In genomic region chr4:1793940-1794808, GRCh38 we compare ENCODE assay signal across 9 cellular contexts. TPM values are rescaled to one million over a fixed set of nuclear protein-coding genes. Genes with fewer than 3 reads are reported as not detected.
DNase-seq lines count a peak whose midpoint lies in the region; ATAC-seq and TF ChIP-seq lines count a peak whose summit lies in the region.
"Had no signal": no experiment of that assay in that cellular context is flagged by ENCODE, and none has a peak within 500 bp of the region (broad histone marks: within the 10 kb centered on the region; RNA-seq: fewer than 3 reads in every experiment).

No MANE protein-coding gene starts in this region.

- in situ Hi-C loops in Panc1 (cut with HindIII; ENCODE audit: low pct_unique_long_range_greater_than_20kb, low sequenced_read_pairs) = no loop called here

- H3K4me3 ChIP-seq in Panc1 (ENCODE audit: low read depth in 2 of 2, low read length in 2 of 2) = peak overlapping the region; percentile 32
- peak overlapping the region; percentile 28 for H3K4me3 ChIP-seq in fibroblast of pulmonary artery (replicated peaks; ENCODE audit: low read depth, low read length)
- peak overlapping the region; percentile 5 for H3K4me3 ChIP-seq in retinal pigment epithelial cell (ENCODE audit: low read length)

- no peaks in the 10 kb centered on the region for H3K9me3 ChIP-seq in Panc1 (ENCODE audit: control insufficient read depth, insufficient read depth, low read depth, low read length)

- no TSS peak for BruUV-seq in Panc1 (replicated peaks; lab: Mats Ljungman, UMichigan)

- peak; percentile 36 for DNase-seq in GM03348 (ENCODE audit: low spot score)
- DNase-seq in Panc1 (ENCODE audit: low read depth, low spot score) = no peak
- peak; percentile 12 for DNase-seq in fibroblast of pulmonary artery (ENCODE audit: low read depth)
- DNase-seq in retinal pigment epithelial cell (ENCODE audit: low read depth) = no peak
- no peak for DNase-seq in NCI-H510A (lab: John Stamatoyannopoulos, UW)
- DNase-seq in NCI-H345 treated with DMSO at 0.1 percent for 48 hours (lab: John Stamatoyannopoulos, UW; ENCODE audit: unreplicated experiment) = no peak
- DNase-seq in islet precursor cell = no peak
- DNase-seq: RPMI8226 had no signal

- H3K36me3 ChIP-seq in Panc1 (ENCODE audit: control insufficient read depth, insufficient read depth, low read length) = no peaks in the 10 kb centered on the region; the same call in 1 of the 2 replicates

- TF ChIP-seq CTCF in Panc1 (IDR thresholded peaks at IDR 0.05) (no peak), fibroblast of pulmonary artery (IDR thresholded peaks at IDR 0.05; ENCODE audit: low read length, missing control alignments) (no peak), retinal pigment epithelial cell (conservative IDR thresholded peaks at IDR 0.05; ENCODE audit: low read depth, low read length) (no peak)

- no peaks in the 10 kb centered on the region for H3K4me1 ChIP-seq in Panc1 (ENCODE audit: control insufficient read depth, insufficient read depth, low read length)

- POLR2A ChIA-PET in Panc1 (lab: Charles Lee) = interaction anchor here (0.6 kb wide), 1 partner anchor 1935 kb away, joined by 4 read pairs; no protein-coding TSS in a partner anchor

- intact Hi-C loops in Panc1 (cut with micrococcal nuclease; ENCODE audit: unreplicated experiment) = no loop called here

- H3K27me3 ChIP-seq in Panc1 (ENCODE audit: control insufficient read depth, insufficient read depth, low read length) = no peaks in the 10 kb centered on the region

- H3K27ac ChIP-seq in Panc1 (ENCODE audit: low read length) = no peak overlapping the region

- peak; percentile 40 for ATAC-seq in Panc1
- ATAC-seq in GM18873 (IDR thresholded peaks at IDR 0.05; ENCODE audit: low FRiP score, unreplicated experiment) = no peak

- CTCF ChIA-PET in Panc1 (lab: Charles Lee) = no interaction called here

RNA-seq across cellular contexts. Expression of gene FGFR3, which starts 1.1 kb away (rescaled TPM):
- total RNA-seq in Panc1 (2021; ENCODE audit: unreplicated experiment) = 8.2 TPM
- 10.7 TPM for polyA plus RNA-seq in Panc1 (2012; ENCODE audit: insufficient read length)

Comparison
In these comparisons a context has a peak if more than half of its experiments do, and no peak if none do; other contexts are left out.
1. DNase-seq: peak in GM03348 (single experiment) and fibroblast of pulmonary artery (single experiment); none in Panc1 (single experiment), retinal pigment epithelial cell (single experiment), NCI-H510A (single experiment), NCI-H345 treated with DMSO at 0.1 percent for 48 hours (single experiment) and islet precursor cell (single experiment).
2. Peak in every context shown above with its lines, with median percentiles within 50 percentile points of each other: H3K4me3 ChIP-seq.